ENCODE assay signal across 1 cellular context in genomic region chr10:72728462-72728861, GRCh38.
A peak's percentile ranks its signal among the peaks of the same experiment; 100 is the strongest.
TF ChIP-seq lines count a peak whose summit lies in the region.

No MANE protein-coding gene starts in this region.

TF ChIP-seq in K562, 482 proteins besides CTCF, POLR2A, EP300 and RAD21 (continued from another document):
- TF ChIP-seq ARID1B (IDR thresholded peaks at IDR 0.05): peak; percentile 49; the same call in 1 of the 2 replicates
- TF ChIP-seq ZNF134 (CRISPR knock-in tag; conservative IDR thresholded peaks at IDR 0.05): no peak
- TF ChIP-seq ZNF408 (CRISPR knock-in tag; IDR thresholded peaks at IDR 0.05; ENCODE audit: low read depth): no peak
- 0 out of 4 replicates have a peak, but pooled peaks have one; percentile 22 to 30 for TF ChIP-seq KDM1A (IDR thresholded peaks at IDR 0.05)
- peak; percentile 63 for TF ChIP-seq SMARCE1 (IDR thresholded peaks at IDR 0.05)
- 0 out of 2 replicates have a peak, but pooled peaks have one; percentile 21 for TF ChIP-seq MEF2D (tag; conservative IDR thresholded peaks at IDR 0.05; ENCODE audit: low read depth)
- no peak for TF ChIP-seq TGIF2 (CRISPR knock-in tag; IDR thresholded peaks at IDR 0.05)
- no peak for TF ChIP-seq GTF2B (IDR thresholded peaks at IDR 0.05; ENCODE audit: extremely low read depth, insufficient read length)
- TF ChIP-seq HDAC2 (IDR thresholded peaks at IDR 0.05): no peak
- no peak for TF ChIP-seq SNIP1 (IDR thresholded peaks at IDR 0.05; ENCODE audit: low read depth)
- TF ChIP-seq VEZF1 (CRISPR knock-in tag; IDR thresholded peaks at IDR 0.05): peak; percentile 18; the same call in 1 of the 2 replicates
- no peak for TF ChIP-seq CTBP1 (IDR thresholded peaks at IDR 0.05; ENCODE audit: borderline replicate concordance)
- TF ChIP-seq EGR1 (conservative IDR thresholded peaks at IDR 0.05): peak; percentile 93
- peak; percentile 47 for TF ChIP-seq SMARCA4 (IDR thresholded peaks at IDR 0.05)
- TF ChIP-seq NCOA2 (IDR thresholded peaks at IDR 0.05; ENCODE audit: partially characterized antibody in 2 of 2): peak in 1 of 2 experiments; percentile 5
- TF ChIP-seq TEAD2 (tag; IDR thresholded peaks at IDR 0.05): no peak
- no peak for TF ChIP-seq ID3 (CRISPR knock-in tag; IDR thresholded peaks at IDR 0.05)
- TF ChIP-seq ID3 (tag; IDR thresholded peaks at IDR 0.05): no peak
- TF ChIP-seq DPF2 (IDR thresholded peaks at IDR 0.05): peak; percentile 51; the same call in 1 of the 2 replicates
- peak; percentile 31; the same call in 1 of the 2 replicates for TF ChIP-seq KLF16 (IDR thresholded peaks at IDR 0.05)
TF ChIP-seq in K562: peak in this region for 10.
